8 cellular contexts compared by ENCODE assay signal in genomic region chr1:97920275-97920831, GRCh38. TPM values are rescaled to one million over a fixed set of nuclear protein-coding genes. Genes with fewer than 3 reads are reported as not detected.
DNase-seq lines count a peak whose midpoint lies in the region; ATAC-seq and TF ChIP-seq lines count a peak whose summit lies in the region.

No MANE protein-coding gene starts in this region.

- H3K9me3 Mint-ChIP-seq in activated T-helper 17 cell treated with anti-CD3 and anti-CD28 coated beads, Interleukin-2, amount 50 U/mL, for 72 hours: no peaks in the 10 kb centered on the region

- no peaks in the 10 kb centered on the region for H3K27me3 ChIP-seq in right cardiac atrium (ENCODE audit: control insufficient read depth, insufficient read depth)

- no peaks in the 10 kb centered on the region for H3K36me3 Mint-ChIP-seq in activated T-helper 17 cell treated with anti-CD3 and anti-CD28 coated beads, Interleukin-2, amount 50 U/mL, for 72 hours (ENCODE audit: low read depth)

- under 1% methylated on average over 24 of the region's 24 CpGs for WGBS in right cardiac atrium

- H3K27ac ChIP-seq in 22Rv1 (peak overlapping the region; percentile 82), right cardiac atrium (ENCODE audit: low read length) (peak overlapping the region; percentile 91)

- ATAC-seq in GM18861 (IDR thresholded peaks at IDR 0.05; ENCODE audit: unreplicated experiment): peak; percentile 5
- ATAC-seq in activated T-helper 17 cell treated with anti-CD3 and anti-CD28 coated beads, Interleukin-2, amount 50 U/mL, for 72 hours (replicated peaks): peak; percentile 48
- ATAC-seq in right cardiac atrium: peak; percentile 66 to 76
- ATAC-seq in HG03097 (IDR thresholded peaks at IDR 0.05; ENCODE audit: low FRiP score, unreplicated experiment): no peak

- H3K4me1 Mint-ChIP-seq in activated T-helper 17 cell treated with anti-CD3 and anti-CD28 coated beads, Interleukin-2, amount 50 U/mL, for 72 hours: peaks cover 22% of the 10 kb centered on the region

- intact Hi-C loops in right cardiac atrium (cut with DNase I): no loop called here

- H3K4me1 ChIP-seq in right cardiac atrium (ENCODE audit: control insufficient read depth, insufficient read depth, low read length): no peaks in the 10 kb centered on the region

- H3K27me3 Mint-ChIP-seq in activated T-helper 17 cell treated with anti-CD3 and anti-CD28 coated beads, Interleukin-2, amount 50 U/mL, for 72 hours: no peaks in the 10 kb centered on the region

- H3K27ac Mint-ChIP-seq in activated T-helper 17 cell treated with anti-CD3 and anti-CD28 coated beads, Interleukin-2, amount 50 U/mL, for 72 hours: peak overlapping the region; percentile 84

- H3K9me3 ChIP-seq in right cardiac atrium (ENCODE audit: control insufficient read depth, low read length): no peaks in the 10 kb centered on the region

- H3K4me3 Mint-ChIP-seq in activated T-helper 17 cell treated with anti-CD3 and anti-CD28 coated beads, Interleukin-2, amount 50 U/mL, for 72 hours: peak overlapping the region; percentile 90

- TF ChIP-seq CTCF in 22Rv1 (IDR thresholded peaks at IDR 0.05) (no peak), retinal pigment epithelial cell (conservative IDR thresholded peaks at IDR 0.05; ENCODE audit: low read depth, low read length) (no peak)

- no peak for DNase-seq in Jurkat, Clone E6-1 (ENCODE audit: low read depth, low spot score)
- DNase-seq in right cardiac atrium: no peak
- DNase-seq in retinal pigment epithelial cell (ENCODE audit: low read depth): no peak
- no peak for DNase-seq in T-helper 9 cell

- H3K4me3 ChIP-seq in Jurkat, Clone E6-1 (ENCODE audit: low read length): peak overlapping the region; percentile 60
- H3K4me3 ChIP-seq in right cardiac atrium (ENCODE audit: low read length): peak overlapping the region; percentile 74
- peak overlapping the region; percentile 87 for H3K4me3 ChIP-seq in retinal pigment epithelial cell (ENCODE audit: low read length)

RNA-seq across cellular contexts. Expression of gene DPYD, which starts 0.5 kb away (rescaled TPM):
- 4.1 TPM for polyA plus RNA-seq in Jurkat, Clone E6-1 (2012; ENCODE audit: insufficient read depth, insufficient read length)
- 10 to 100 TPM; 11.1 to 11.5 TPM for total RNA-seq in activated T-helper 17 cell treated with anti-CD3 and anti-CD28 coated beads, Interleukin-2, amount 50 U/mL, for 72 hours
- 10 to 100 TPM; 13.8 to 15.7 (median 15.4) TPM for total RNA-seq in right cardiac atrium
- polyA plus RNA-seq in right cardiac atrium: 5.2 TPM
